Comparison of ENCODE assay signal across 8 cellular contexts in genomic region chr2:149598014-149598395, GRCh38. TPM values are rescaled to one million over a fixed set of nuclear protein-coding genes. Genes with fewer than 3 reads are reported as not detected.
DNase-seq lines count a peak whose midpoint lies in the region; ATAC-seq, FAIRE-seq and TF ChIP-seq lines count a peak whose summit lies in the region.

No MANE protein-coding gene starts in this region.

- no peak for FAIRE-seq in RCC 7860 (lab: Jason Lieb, UNC)

- peaks cover 25% of the 10 kb centered on the region for H3K4me1 Mint-ChIP-seq in activated naive CD4-positive, alpha-beta T cell treated with anti-CD3 and anti-CD28 coated beads, Interleukin-2, amount 10 ng/mL, durations not matched to agents 7 days and 5 days
- H3K4me1 Mint-ChIP-seq in activated naive CD4-positive, alpha-beta T cell treated with anti-CD3 and anti-CD28 coated beads for 36 hours (ENCODE audit: low read depth): peaks cover 17% of the 10 kb centered on the region

- ATAC-seq in left cardiac atrium: peak; percentile 58 to 82
- no peak for ATAC-seq in thoracic aorta (ENCODE audit: insufficient number of reproducible peaks, low FRiP score, low read depth)
- ATAC-seq in GM21576 (IDR thresholded peaks at IDR 0.05; ENCODE audit: unreplicated experiment): no peak

- peak overlapping the region; percentile 66 for H3K4me3 ChIP-seq in thoracic aorta

- H3K36me3 ChIP-seq in thoracic aorta: no peaks in the 10 kb centered on the region

- peaks cover 17% of the 10 kb centered on the region for H3K27me3 Mint-ChIP-seq in activated naive CD4-positive, alpha-beta T cell treated with anti-CD3 and anti-CD28 coated beads, Interleukin-2, amount 10 ng/mL, durations not matched to agents 7 days and 5 days
- H3K27me3 Mint-ChIP-seq in activated naive CD4-positive, alpha-beta T cell treated with anti-CD3 and anti-CD28 coated beads for 36 hours (ENCODE audit: low read depth): peaks cover 2% of the 10 kb centered on the region

- H3K27ac ChIP-seq in thoracic aorta: no peak overlapping the region

- no peak for TF ChIP-seq CTCF in thoracic aorta (IDR thresholded peaks at IDR 0.05)

- H3K4me3 Mint-ChIP-seq in activated naive CD4-positive, alpha-beta T cell treated with anti-CD3 and anti-CD28 coated beads, Interleukin-2, amount 10 ng/mL, durations not matched to agents 7 days and 5 days: no peak overlapping the region
- H3K4me3 Mint-ChIP-seq in activated naive CD4-positive, alpha-beta T cell treated with anti-CD3 and anti-CD28 coated beads for 36 hours: no peak overlapping the region

- DNase-seq in activated naive CD4-positive, alpha-beta T cell treated with anti-CD3 and anti-CD28 coated beads, Interleukin-2, amount 10 ng/mL, durations not matched to agents 7 days and 5 days: no peak
- DNase-seq in activated naive CD4-positive, alpha-beta T cell treated with anti-CD3 and anti-CD28 coated beads for 36 hours: no peak
- peak; percentile 33 for DNase-seq in RCC 7860 (ENCODE audit: low spot score)
- DNase-seq in left cardiac atrium: no peak
- DNase-seq in thoracic aorta (ENCODE audit: low spot score): no peak
- DNase-seq in globus pallidus (ENCODE audit: low spot score): no peak
- DNase-seq in NCI-H2029 treated with DMSO at 0.1 percent for 48 hours (lab: John Stamatoyannopoulos, UW): no peak

- no peaks in the 10 kb centered on the region for H3K9me3 ChIP-seq in thoracic aorta

- no peaks in the 10 kb centered on the region for H3K9me3 Mint-ChIP-seq in activated naive CD4-positive, alpha-beta T cell treated with anti-CD3 and anti-CD28 coated beads, Interleukin-2, amount 10 ng/mL, durations not matched to agents 7 days and 5 days
- peaks cover 3% of the 10 kb centered on the region for H3K9me3 Mint-ChIP-seq in activated naive CD4-positive, alpha-beta T cell treated with anti-CD3 and anti-CD28 coated beads for 36 hours

- peak overlapping the region; percentile 69 for H3K27ac Mint-ChIP-seq in activated naive CD4-positive, alpha-beta T cell treated with anti-CD3 and anti-CD28 coated beads, Interleukin-2, amount 10 ng/mL, durations not matched to agents 7 days and 5 days
- no peak overlapping the region for H3K27ac Mint-ChIP-seq in activated naive CD4-positive, alpha-beta T cell treated with anti-CD3 and anti-CD28 coated beads for 36 hours

- peaks cover 0 to 4% of the 10 kb centered on the region in 2 donors for H3K4me1 ChIP-seq in thoracic aorta (ENCODE audit: control insufficient read depth in 1 of 2, low read depth in 2 of 2)

- CTCF ChIA-PET in activated naive CD4-positive, alpha-beta T cell treated with anti-CD3 and anti-CD28 coated beads, Interleukin-2, amount 10 ng/mL, durations not matched to agents 7 days and 5 days (lab: Charles Lee): interaction anchor here (0.6 to 2.9 kb wide), 13 partner anchors 9 to 1641 kb away, joined by 3 to 12 read pairs (median 4); partner anchors contain the start of gene MMADHC
- CTCF ChIA-PET in activated naive CD4-positive, alpha-beta T cell treated with anti-CD3 and anti-CD28 coated beads for 36 hours (lab: Charles Lee): interaction anchor here (0.7 to 1.7 kb wide), 8 partner anchors 9 to 1641 kb away, joined by 3 to 6 read pairs (median 4); no protein-coding TSS in a partner anchor

- intact Hi-C loops in activated naive CD4-positive, alpha-beta T cell treated with anti-CD3 and anti-CD28 coated beads for 36 hours (cut with micrococcal nuclease): loop anchor here (5.0 to 10.0 kb wide), 2 partner anchors 427 to 1839 kb away; no protein-coding TSS in a partner anchor
- intact Hi-C loops in left cardiac atrium (cut with DNase I): loop anchor here (5.0 to 10.0 kb wide), 3 partner anchors 887 to 1457 kb away; partner anchors contain the start of gene RND3 (in 1 of the 2)

- H3K27me3 ChIP-seq in thoracic aorta (replicated peaks; ENCODE audit: insufficient read depth): no peaks in the 10 kb centered on the region

- H3K36me3 Mint-ChIP-seq in activated naive CD4-positive, alpha-beta T cell treated with anti-CD3 and anti-CD28 coated beads, Interleukin-2, amount 10 ng/mL, durations not matched to agents 7 days and 5 days: no peaks in the 10 kb centered on the region
- no peaks in the 10 kb centered on the region for H3K36me3 Mint-ChIP-seq in activated naive CD4-positive, alpha-beta T cell treated with anti-CD3 and anti-CD28 coated beads for 36 hours (ENCODE audit: low read depth)

RNA-seq across cellular contexts. Expression of gene MMADHC, which starts 10.4 kb away (rescaled TPM):
- 100 to 1,000 TPM; 142 to 143 TPM for total RNA-seq in activated naive CD4-positive, alpha-beta T cell treated with anti-CD3 and anti-CD28 coated beads for 36 hours
- total RNA-seq in left cardiac atrium (100 to 1,000 TPM in 1 of 2 donors, 10 to 100 TPM in 1; 83.9 to 100 TPM), thoracic aorta (100 to 1,000 TPM in 1 of 2 donors, 10 to 100 TPM in 1; 62.2 to 280 TPM)

Comparison
In these comparisons a context has a peak if more than half of its experiments do, and no peak if none do; other contexts are left out.
1. ATAC-seq: peak in left cardiac atrium (2 of 2); none in thoracic aorta (single experiment) and GM21576 (single experiment).